In genomic region chr12:109607618-109608017, GRCh38 we compare ENCODE assay signal across 16 cellular contexts. TPM values are rescaled to one million over a fixed set of nuclear protein-coding genes. Genes with fewer than 3 reads are reported as not detected.
DNase-seq lines count a peak whose midpoint lies in the region; ATAC-seq, FAIRE-seq and TF ChIP-seq lines count a peak whose summit lies in the region.
"Had no signal": no experiment of that assay in that cellular context is flagged by ENCODE, and none has a peak within 500 bp of the region (broad histone marks: within the 10 kb centered on the region; RNA-seq: fewer than 3 reads in every experiment).

No MANE protein-coding gene starts in this region.

- H4K8ac ChIP-seq in H1 (ENCODE audit: extremely low read depth, insufficient read depth, low read length) = no peak overlapping the region

- no peak for TF ChIP-seq RAD21 in H1 (IDR thresholded peaks at IDR 0.05 in 1 of 2, conservative IDR thresholded peaks at IDR 0.05 in 1 of 2; ENCODE audit: low read depth in 2 of 2, low read length in 2 of 2)

- TF ChIP-seq EP300 in H1 (IDR thresholded peaks at IDR 0.05; ENCODE audit: borderline replicate concordance in 1 of 2, low read depth in 2 of 2, low read length in 2 of 2) = no peak

- no peak for FAIRE-seq in H1 (lab: Jason Lieb, UNC)
- FAIRE-seq: GM12878, GM18507 had no signal

- no peaks in the 10 kb centered on the region for H3K9me3 ChIP-seq in H1 (ENCODE audit: insufficient read depth in 2 of 2, low read depth in 1 of 2, low read length in 1 of 2)
- H3K9me3 ChIP-seq: BLaER1 treated with 17β-estradiol and CSF1 and Interleukin-3, amounts not matched to agents 10 nM and 100 nM had no signal

- H3K9me3 Mint-ChIP-seq in brain = peaks cover 0 to 7% (median 0%) of the 10 kb centered on the region in 5 experiments
- H3K9me3 Mint-ChIP-seq: CD4-positive, CD25-positive, alpha-beta regulatory T cell; GM23338; H9 had no signal

- TF ChIP-seq CTCF in brain (conservative IDR thresholded peaks at IDR 0.05) (no peak), H1 (IDR thresholded peaks at IDR 0.05; ENCODE audit: control extremely low read depth in 1 of 3, insufficient read depth in 1 of 3, low read depth in 1 of 3, low read length in 3 of 3) (no peak)

- H3K4me3 Mint-ChIP-seq in brain = peak overlapping the region in 2 of 5 experiments; percentile 6 to 14
- H3K4me3 Mint-ChIP-seq: CD4-positive, CD25-positive, alpha-beta regulatory T cell; GM23338; H9 had no signal

- H3K27me3 ChIP-seq in H1 (replicated peaks in 1 of 4; ENCODE audit: control insufficient read depth in 3 of 4, extremely low read depth in 1 of 4, insufficient read depth in 3 of 4, low read length in 3 of 4) = 0 out of 7 replicates have a peak, but pooled peaks cover 0 to 2% (median 0%) of the 10 kb centered on the region in 4 experiments
- H3K27me3 ChIP-seq: BLaER1 treated with 17β-estradiol and CSF1 and Interleukin-3, amounts not matched to agents 10 nM and 100 nM had no signal

- peak overlapping the region in 3 of 5 experiments; percentile 75 to 95 (median 82) for H3K27ac Mint-ChIP-seq in brain
- H3K27ac Mint-ChIP-seq: GM23338 had no signal

- no peak overlapping the region for H3K4me3 ChIP-seq in H1 (ENCODE audit: extremely low read depth in 1 of 4, insufficient read depth in 2 of 4, low read depth in 3 of 4, low read length in 4 of 4)
- H3K4me3 ChIP-seq: BLaER1 treated with 17β-estradiol and CSF1 and Interleukin-3, amounts not matched to agents 10 nM and 100 nM; GM12878; GM23338 had no signal

- no peak overlapping the region for H3K14ac ChIP-seq in H1 (ENCODE audit: insufficient read length)

- 91% methylated on average over 3 of the region's 4 CpGs; no CpG with 5 or more reads in 1 of the 2 experiments for WGBS in H1 (ENCODE audit: extremely low coverage in 1 of 2, insufficient coverage in 1 of 2, insufficient read length in 1 of 2, insufficient replicate concordance in 2 of 2, low coverage in 1 of 2, low lambda C conversion rate in 2 of 2, missing lambda C conversion rate in 1 of 2), 2 experiments

- H3K36me3 Mint-ChIP-seq in brain = no peaks in the 10 kb centered on the region
- H3K36me3 Mint-ChIP-seq: CD4-positive, CD25-positive, alpha-beta regulatory T cell had no signal

- no peak overlapping the region for H3K4ac ChIP-seq in H1 (replicated peaks; ENCODE audit: insufficient read length, low read depth, low read length)

- H3K56ac ChIP-seq in H1 (replicated peaks; ENCODE audit: insufficient read length, low read depth, low read length) = no peak overlapping the region

- CTCF ChIA-PET in H1 (lab: Charles Lee; ENCODE audit: partially characterized antibody) = interaction anchor here (1.7 to 5.7 kb wide), 3 partner anchors 10 to 158 kb away, joined by 4 to 37 read pairs (median 8); no protein-coding TSS in a partner anchor

- H3K36me3 ChIP-seq in H1 (ENCODE audit: control insufficient read depth in 2 of 4, insufficient read depth in 4 of 4, low read length in 3 of 4) = no peaks in the 10 kb centered on the region
- H3K36me3 ChIP-seq: BLaER1 treated with 17β-estradiol and CSF1 and Interleukin-3, amounts not matched to agents 10 nM and 100 nM had no signal

- no peak overlapping the region for H3K9ac ChIP-seq in H1 (replicated peaks in 1 of 4; ENCODE audit: extremely low read depth in 1 of 4, low read depth in 3 of 4, low read length in 3 of 4)
- H3K9ac ChIP-seq: BLaER1 treated with 17β-estradiol and CSF1 and Interleukin-3, amounts not matched to agents 10 nM and 100 nM had no signal

- H3K27ac ChIP-seq in H1 (ENCODE audit: low read depth, low read length) (no peak overlapping the region), substantia nigra (ENCODE audit: low read depth, low read length, poor library complexity, severe bottlenecking) (peak overlapping the region; percentile 52)
- H3K27ac ChIP-seq: BLaER1 treated with 17β-estradiol and CSF1 and Interleukin-3, amounts not matched to agents 10 nM and 100 nM had no signal

- H2BK12ac ChIP-seq in H1 (ENCODE audit: low read depth, low read length) = no peak overlapping the region

- H2AFZ ChIP-seq in H1 (ENCODE audit: low read length) = no peak overlapping the region

- H2BK120ac ChIP-seq in H1 (replicated peaks; ENCODE audit: low read depth, low read length) = no peak overlapping the region

- 0 out of 2 replicates have a peak overlapping the region, but pooled peaks have one; percentile 32 for H2BK20ac ChIP-seq in H1 (ENCODE audit: low read length)

- no peaks in the 10 kb centered on the region for H4K20me1 ChIP-seq in H1 (replicated peaks in 1 of 2; ENCODE audit: control insufficient read depth in 1 of 2, insufficient read depth in 2 of 2, low read length in 2 of 2)
- H4K20me1 ChIP-seq: BLaER1 treated with 17β-estradiol and CSF1 and Interleukin-3, amounts not matched to agents 10 nM and 100 nM had no signal

- H3K27me3 Mint-ChIP-seq in brain = peaks cover 24% of the 10 kb centered on the region

- POLR2A ChIA-PET in H1 (lab: Charles Lee; ENCODE audit: partially characterized antibody) = interaction anchor here (0.9 kb wide), 1 partner anchor 17 kb away, joined by 3 read pairs; no protein-coding TSS in a partner anchor

- H2BK5ac ChIP-seq in H1 (ENCODE audit: low read depth, low read length) = no peak overlapping the region

- no peak overlapping the region for H3K4me2 ChIP-seq in H1 (ENCODE audit: insufficient read depth in 1 of 2, low read depth in 2 of 2, low read length in 2 of 2)
- H3K4me2 ChIP-seq: BLaER1 treated with 17β-estradiol and CSF1 and Interleukin-3, amounts not matched to agents 10 nM and 100 nM; GM23338 had no signal

- no peaks in the 10 kb centered on the region for H3K79me1 ChIP-seq in H1 (ENCODE audit: low read depth, low read length)

- no peak for TF ChIP-seq POLR2A in H1 (IDR thresholded peaks at IDR 0.05; ENCODE audit: control extremely low read depth in 1 of 2, low read depth in 2 of 2, low read length in 2 of 2)

- no peak overlapping the region for H4K5ac ChIP-seq in H1 (ENCODE audit: insufficient read length, low read depth, low read length)

- H3K23ac ChIP-seq in H1 (ENCODE audit: insufficient read length) = no peak overlapping the region

- H2BK15ac ChIP-seq in H1 (ENCODE audit: low read length) = no peak overlapping the region; the same call in 1 of the 2 replicates

- peaks cover 71% of the 10 kb centered on the region for H3K4me1 Mint-ChIP-seq in brain
- H3K4me1 Mint-ChIP-seq: CD4-positive, CD25-positive, alpha-beta regulatory T cell had no signal

- no peak overlapping the region for H4K91ac ChIP-seq in H1 (replicated peaks; ENCODE audit: insufficient read length, low read length)

- no peaks in the 10 kb centered on the region for H3K23me2 ChIP-seq in H1 (ENCODE audit: low read depth, low read length)

- peak; percentile 41 for DNase-seq in NCI-H82 (lab: John Stamatoyannopoulos, UW)
- no peak for DNase-seq in NCI-H82 treated with DMSO at 0.1 percent for 48 hours (lab: John Stamatoyannopoulos, UW; ENCODE audit: unreplicated experiment)
- no peak for DNase-seq in H1 (ENCODE audit: low read depth in 1 of 2, low spot score in 2 of 2)
- DNase-seq in substantia nigra (lab: John Stamatoyannopoulos, UW) = no peak
- DNase-seq in effector CD8-positive, alpha-beta T cell (lab: John Stamatoyannopoulos, UW) = no peak
- DNase-seq in NCI-H2227 treated with DMSO at 0.1 percent for 48 hours (lab: John Stamatoyannopoulos, UW) = no peak
- DNase-seq: ACHN; CD4-positive, CD25-positive, alpha-beta regulatory T cell; DMS79; H9 had no signal

- no peak overlapping the region for H2AK5ac ChIP-seq in H1 (ENCODE audit: low read depth, low read length)

- no peaks in the 10 kb centered on the region for H3K79me2 ChIP-seq in H1 (ENCODE audit: control insufficient read depth in 1 of 2, insufficient read depth in 2 of 2, low read length in 2 of 2)

- peaks cover 0 to 4% (median 1%) of the 10 kb centered on the region in 4 experiments; a peak in 5 of 7 replicates for H3K4me1 ChIP-seq in H1 (replicated peaks in 1 of 4; ENCODE audit: control insufficient read depth in 3 of 4, insufficient read depth in 4 of 4, low read length in 3 of 4)

- ATAC-seq in HG03432 (IDR thresholded peaks at IDR 0.05; ENCODE audit: unreplicated experiment) = no peak
- ATAC-seq: GM12878 had no signal

- no peak overlapping the region for H3K18ac ChIP-seq in H1 (ENCODE audit: extremely low read depth, low read length)

TF ChIP-seq in H1, 55 proteins besides CTCF, POLR2A, EP300 and RAD21 (continues in another document):
- TF ChIP-seq SIRT6 (IDR thresholded peaks at IDR 0.05; ENCODE audit: low read length) (no peak), HDAC2 (IDR thresholded peaks at IDR 0.05; ENCODE audit: borderline replicate concordance in 1 of 2, low read depth in 2 of 2, low read length in 2 of 2) (no peak), SIX5 (IDR thresholded peaks at IDR 0.05; ENCODE audit: low read depth, low read length) (no peak), KDM1A (IDR thresholded peaks at IDR 0.05; ENCODE audit: borderline replicate concordance, low read length) (no peak), YY1 (IDR thresholded peaks at IDR 0.05; ENCODE audit: low read depth, low read length) (no peak), NANOG (IDR thresholded peaks at IDR 0.05; ENCODE audit: insufficient read depth, low read depth, low read length, poor library complexity, severe bottlenecking) (no peak), EZH2 (IDR thresholded peaks at IDR 0.05; ENCODE audit: low read depth, low read length, severe bottlenecking) (no peak), SP1 (IDR thresholded peaks at IDR 0.05; ENCODE audit: low read depth, low read length) (no peak)

RNA-seq across cellular contexts. Expression of gene MVK, which starts 34.0 kb away (rescaled TPM):
- polyA plus RNA-seq in brain (ENCODE audit: insufficient read depth, low read depth, low replicate concordance) = 33.4 TPM
- 15.7 and 17.0 TPM in 2 replicates for total RNA-seq in H1 (2021; fragmentation: NEBNext Ultra II Directional; extraction: Animal tissue kit (Norgen Biotek cat#: 25700))
- 20.9 and 21.5 TPM in 2 replicates for polyA plus RNA-seq in H1 (2011; rRNA removed)
- 14.7 TPM for polyA plus RNA-seq in H1 (2011; cell fraction: cytosol; rRNA removed)
- polyA plus RNA-seq in H1 (2011; cell fraction: nucleus; rRNA removed) = 20.3 TPM
- 13.6 to 17.0 TPM (median 14.5 TPM) in 4 replicates for polyA plus RNA-seq in H1 (2012, experiment 1 of 2)
- 12.2 TPM for polyA plus RNA-seq in H1 (2012, experiment 2 of 2)
- 14.5 TPM for polyA plus RNA-seq in H1 (2013, experiment 1 of 2)
- polyA plus RNA-seq in H1 (2013, experiment 2 of 2) = 16.0 TPM
- polyA minus RNA-seq in H1 (2011; rRNA and poly(A)+ RNA removed) = 11.4 and 17.2 TPM in 2 replicates
- polyA minus RNA-seq in H1 (2011; cell fraction: cytosol; rRNA and poly(A)+ RNA removed) = 5.5 TPM
- 14.6 TPM for polyA minus RNA-seq in H1 (2011; cell fraction: nucleus; rRNA and poly(A)+ RNA removed)

RNA-seq across cellular contexts. Expression of gene MMAB, which starts 34.3 kb away (rescaled TPM):
- polyA plus RNA-seq in brain (ENCODE audit: insufficient read depth, low read depth, low replicate concordance) (62.8 TPM), H1 (2011; rRNA removed) (12.9 and 14.5 TPM in 2 replicates)
- total RNA-seq in H1 (2021; fragmentation: NEBNext Ultra II Directional; extraction: Animal tissue kit (Norgen Biotek cat#: 25700)) = 17.1 and 18.5 TPM in 2 replicates
- 15.4 TPM for polyA plus RNA-seq in H1 (2011; cell fraction: cytosol; rRNA removed)
- polyA plus RNA-seq in H1 (2011; cell fraction: nucleus; rRNA removed) = 14.1 TPM
- polyA plus RNA-seq in H1 (2012, experiment 1 of 2) = 19.3 to 22.5 TPM (median 21.5 TPM) in 4 replicates
- polyA plus RNA-seq in H1 (2012, experiment 2 of 2) = 24.4 TPM
- polyA plus RNA-seq in H1 (2013, experiment 1 of 2) = 13.2 TPM
- 14.4 TPM for polyA plus RNA-seq in H1 (2013, experiment 2 of 2)
- 11.6 and 14.7 TPM in 2 replicates for polyA minus RNA-seq in H1 (2011; rRNA and poly(A)+ RNA removed)
- 11.4 TPM for polyA minus RNA-seq in H1 (2011; cell fraction: cytosol; rRNA and poly(A)+ RNA removed)
- polyA minus RNA-seq in H1 (2011; cell fraction: nucleus; rRNA and poly(A)+ RNA removed) = 16.3 TPM
